17 cellular contexts compared by ENCODE assay signal in the genomic region with DNA sequence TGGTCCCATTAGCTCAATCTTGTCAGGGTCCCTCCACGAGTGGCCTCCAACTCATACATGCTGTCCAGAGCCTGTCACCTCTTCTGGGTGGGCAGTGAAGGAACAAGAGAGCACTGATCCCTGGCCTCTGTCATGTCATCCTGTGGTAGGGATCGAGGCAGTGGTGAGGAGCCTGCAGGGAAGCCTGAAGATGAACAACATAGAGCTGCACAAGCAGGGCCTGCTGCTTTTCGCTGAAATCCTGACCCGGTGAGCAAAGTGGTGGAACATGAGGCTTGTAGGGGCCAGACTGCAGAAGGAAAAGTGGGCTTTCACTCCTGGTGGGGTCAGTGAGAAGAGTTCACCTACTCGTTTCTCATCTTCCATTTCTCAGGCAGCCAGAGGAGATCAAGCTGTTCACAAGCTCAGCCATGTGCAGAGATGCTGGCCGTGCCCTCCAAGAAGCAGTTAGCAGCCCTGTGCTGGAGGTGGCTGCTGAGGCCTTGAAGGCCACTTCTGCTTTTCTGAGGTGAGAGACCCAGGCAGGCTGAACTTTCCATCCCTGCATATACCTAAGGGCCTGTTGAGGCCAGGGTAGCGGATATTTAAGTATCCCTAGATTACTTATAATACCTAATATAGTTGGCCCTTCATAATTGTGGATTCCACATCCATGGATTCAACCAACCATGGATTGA. TPM values are rescaled to one million over a fixed set of nuclear protein-coding genes. Genes with fewer than 3 reads are reported as not detected.
"Had no signal": no experiment of that assay in that cellular context is flagged by ENCODE, and none has a peak within 500 bp of the region (broad histone marks: within the 10 kb centered on the region; RNA-seq: fewer than 3 reads in every experiment).

No MANE protein-coding gene starts in this region.

- H3K27me3 ChIP-seq: adrenal gland, heart right ventricle, sigmoid colon, stomach had no signal

- H3K4me3 ChIP-seq: adrenal gland, heart right ventricle, sigmoid colon, stomach, thoracic aorta had no signal

- H3K27ac Mint-ChIP-seq: activated CD4-positive, alpha-beta T cell treated with anti-CD3 and anti-CD28 coated beads, Interleukin-2, amount 10 ng/mL, durations not matched to agents 7 days and 5 days; activated T-helper 2 cell treated with anti-CD3 and anti-CD28 coated beads, Interferon-gamma antibody, Interleukin-2, Interleukin-4, amounts not matched to agents 10 μg/mL and 5 μg/mL and 100 μg/mL, durations not matched to agents 14 hours and 24 hours and 36 hours; nephron progenitor cell had no signal

- H3K4me1 Mint-ChIP-seq: activated CD4-positive, alpha-beta T cell treated with anti-CD3 and anti-CD28 coated beads, Interleukin-2, amount 10 ng/mL, durations not matched to agents 7 days and 5 days; nephron progenitor cell had no signal

- H3K9me3 ChIP-seq: adrenal gland, heart right ventricle, sigmoid colon, stomach, thoracic aorta had no signal

- H3K36me3 ChIP-seq: adrenal gland, heart right ventricle, sigmoid colon, stomach, thoracic aorta had no signal

- H3K4me1 ChIP-seq: adrenal gland, heart right ventricle, sigmoid colon, stomach had no signal

- H3K27ac ChIP-seq: adrenal gland, heart right ventricle, sigmoid colon, stomach, thoracic aorta had no signal

- H3K4me3 Mint-ChIP-seq: activated CD4-positive, alpha-beta T cell treated with anti-CD3 and anti-CD28 coated beads, Interleukin-2, amount 10 ng/mL, durations not matched to agents 7 days and 5 days; nephron progenitor cell had no signal

- DNase-seq: activated CD4-positive, alpha-beta T cell treated with anti-CD3 and anti-CD28 coated beads, Interleukin-2, amount 10 ng/mL, durations not matched to agents 7 days and 5 days; activated naive CD4-positive, alpha-beta T cell treated with anti-CD3 and anti-CD28 coated beads, Interleukin-2, amount 50 U/mL, for 16 hours; activated T-cell treated with anti-CD3 and anti-CD28 coated beads for 4 hours; adrenal gland; central memory CD4-positive, alpha-beta T cell; cortex of kidney; effector CD8-positive, alpha-beta T cell; heart right ventricle; mammary epithelial cell; nephron progenitor cell; sigmoid colon; stimulated activated CD4-positive, alpha-beta T cell treated with anti-CD3 and anti-CD28 coated beads, Interleukin-12 subunit alpha, Interleukin-12 subunit beta, amount 100 ng/mL, for 4 hours; stimulated activated CD8-positive, alpha-beta memory T cell treated with anti-CD3 and anti-CD28 coated beads, Interleukin-4, amount 100 ng/mL, for 48 hours; stomach had no signal

- H3K9me3 Mint-ChIP-seq: activated CD4-positive, alpha-beta T cell treated with anti-CD3 and anti-CD28 coated beads, Interleukin-2, amount 10 ng/mL, durations not matched to agents 7 days and 5 days; activated T-helper 2 cell treated with anti-CD3 and anti-CD28 coated beads, Interferon-gamma antibody, Interleukin-2, Interleukin-4, amounts not matched to agents 10 μg/mL and 5 μg/mL and 100 μg/mL, durations not matched to agents 14 hours and 24 hours and 36 hours; nephron progenitor cell had no signal

RNA-seq across cellular contexts. Expression of a gene that starts 32.9 kb away (rescaled TPM):
- total RNA-seq: osteocyte had no signal
